ENCODE assay signal across 8 cellular contexts in genomic region chr1:205228052-205228451, GRCh38. TPM values are rescaled to one million over a fixed set of nuclear protein-coding genes. Genes with fewer than 3 reads are reported as not detected.
DNase-seq lines count a peak whose midpoint lies in the region; ATAC-seq, FAIRE-seq and TF ChIP-seq lines count a peak whose summit lies in the region.

No MANE protein-coding gene starts in this region.

- TF ChIP-seq CTCF in GM12864 (IDR thresholded peaks at IDR 0.05; ENCODE audit: low read depth, low read length, missing control alignments) (no peak), bronchial epithelial cell (IDR thresholded peaks at IDR 0.05; ENCODE audit: insufficient read depth, low read length, severe bottlenecking) (no peak)

- H3K36me3 ChIP-seq in HUES48 (ENCODE audit: control insufficient read depth, insufficient read depth, low read length) (no peaks in the 10 kb centered on the region), bronchial epithelial cell (ENCODE audit: control insufficient read depth, insufficient read depth, low read length) (no peaks in the 10 kb centered on the region), muscle layer of colon (ENCODE audit: insufficient read depth, low read length) (no peaks in the 10 kb centered on the region)

- H3K27me3 ChIP-seq in HUES48 (ENCODE audit: control insufficient read depth, insufficient read depth, low read length) (peaks cover 10% of the 10 kb centered on the region), bronchial epithelial cell (ENCODE audit: control insufficient read depth, insufficient read depth, low read length) (peaks cover 1% of the 10 kb centered on the region), muscle layer of colon (ENCODE audit: control insufficient read depth in 1 of 2, insufficient read depth in 2 of 2, low read length in 2 of 2) (no peaks in the 10 kb centered on the region)

- peak overlapping the region; percentile 48 for H3K4me3 ChIP-seq in GM12864 (ENCODE audit: low read depth, low read length)
- peak overlapping the region; percentile 83 for H3K4me3 ChIP-seq in HUES48 (ENCODE audit: low read depth, low read length)
- H3K4me3 ChIP-seq in bronchial epithelial cell (ENCODE audit: low read depth, low read length) = peak overlapping the region; percentile 43
- peak overlapping the region; percentile 68 to 77 for H3K4me3 ChIP-seq in muscle layer of colon (ENCODE audit: low read depth in 1 of 2, low read length in 2 of 2)

- H3K9ac ChIP-seq in HUES48 (ENCODE audit: low read depth, low read length) (no peak overlapping the region), muscle layer of colon (ENCODE audit: low read length) (no peak overlapping the region)

- H3K9me3 ChIP-seq in HUES48 (ENCODE audit: control insufficient read depth, insufficient read depth, low read length) = no peaks in the 10 kb centered on the region
- H3K9me3 ChIP-seq in muscle layer of colon (ENCODE audit: low read length) = no peaks in the 10 kb centered on the region

- no peak overlapping the region for H3K27ac ChIP-seq in HUES48 (ENCODE audit: low read depth, low read length)
- no peak overlapping the region for H3K27ac ChIP-seq in muscle layer of colon (ENCODE audit: low read depth, low read length)

- DNase-seq in GM12864 (ENCODE audit: low read depth) = no peak
- no peak for DNase-seq in bronchial epithelial cell (ENCODE audit: low read depth)
- no peak for DNase-seq in A172 (ENCODE audit: low spot score)
- DNase-seq in NCI-H748 treated with DMSO at 0.1 percent for 48 hours (lab: John Stamatoyannopoulos, UW) = no peak
- no peak for DNase-seq in NCI-H774 (lab: John Stamatoyannopoulos, UW)

- no peak for FAIRE-seq in bronchial epithelial cell (lab: Jason Lieb, UNC)

- H3K4me1 ChIP-seq in HUES48 (ENCODE audit: control insufficient read depth, insufficient read depth, low read length) = peaks cover 27% of the 10 kb centered on the region
- H3K4me1 ChIP-seq in muscle layer of colon (ENCODE audit: insufficient read depth, low read length) = peaks cover 23% of the 10 kb centered on the region

- no peak for ATAC-seq in GM19397 (IDR thresholded peaks at IDR 0.05; ENCODE audit: unreplicated experiment)

RNA-seq across cellular contexts. Expression of gene TMCC2, which starts 0.3 kb away (rescaled TPM):
- total RNA-seq in bronchial epithelial cell = 0.51 and 0.53 TPM in 2 replicates
- 8.1 and 11.9 TPM in 2 replicates for total RNA-seq in A172 (2014; rRNA removed; shearing (Covaris generic))

RNA-seq across cellular contexts. Expression of gene DSTYK, which starts 16.6 kb away (rescaled TPM):
- 11.3 and 13.7 TPM in 2 replicates for total RNA-seq in bronchial epithelial cell
- 12.3 and 13.9 TPM in 2 replicates for total RNA-seq in A172 (2014; rRNA removed; shearing (Covaris generic))
